ENCODE assay signal across 32 cellular contexts in genomic region chr1:98005326-98006010, GRCh38.
A peak's percentile ranks its signal among the peaks of the same experiment; 100 is the strongest.
DNase-seq lines count a peak whose midpoint lies in the region; ATAC-seq, FAIRE-seq and TF ChIP-seq lines count a peak whose summit lies in the region.
"Had no signal": no experiment of that assay in that cellular context is flagged by ENCODE, and none has a peak within 500 bp of the region (broad histone marks: within the 10 kb centered on the region; RNA-seq: fewer than 3 reads in every experiment).

No MANE protein-coding gene starts in this region.

- DNase-seq in DMS 273 (lab: John Stamatoyannopoulos, UW; ENCODE audit: unreplicated experiment) = peak; percentile 11
- DNase-seq in DMS 273 treated with DMSO at 0.1 percent for 48 hours (lab: John Stamatoyannopoulos, UW) = no peak
- DNase-seq in RKO (ENCODE audit: low spot score) = peak; percentile 5
- peak; percentile 42 for DNase-seq in choroid plexus epithelial cell (ENCODE audit: low read depth)
- peak; percentile 28 for DNase-seq in renal cortical epithelial cell (ENCODE audit: low read depth)
- no peak for DNase-seq in pancreas
- no peak for DNase-seq in SJCRH30
- DNase-seq in amniotic stem cell (lab: John Stamatoyannopoulos, UW) = no peak
- DNase-seq: activated CD4-positive, alpha-beta T cell treated with anti-CD3 and anti-CD28 coated beads, Interleukin-2, amount 10 ng/mL, durations not matched to agents 7 days and 5 days; activated naive CD4-positive, alpha-beta T cell; activated T-cell treated with anti-CD3 and anti-CD28 coated beads, Interleukin-2, amount 50 U/mL, for 48 hours; adrenal gland; BE2C; caudate nucleus; DMS79; naive B cell; NCI-H1105; NCI-H2029; NCI-H446; nucleus accumbens; small intestine; stimulated activated CD4-positive, alpha-beta T cell treated with anti-CD3 and anti-CD28 coated beads, Interleukin-2, amount 100 ng/mL, for 24 hours; substantia nigra; T-helper 2 cell; upper lobe of right lung had no signal

- TF ChIP-seq CTCF in choroid plexus epithelial cell (conservative IDR thresholded peaks at IDR 0.05; ENCODE audit: low read depth, low read length) (no peak), pancreas (IDR thresholded peaks at IDR 0.05) (no peak)

- H3K27ac ChIP-seq in pancreas = no peak overlapping the region
- no peak overlapping the region for H3K27ac ChIP-seq in SJCRH30
- H3K27ac ChIP-seq: 22Rv1, adrenal gland, HL-60, upper lobe of right lung, VCaP had no signal

- no peaks in the 10 kb centered on the region for H3K36me3 ChIP-seq in pancreas
- H3K36me3 ChIP-seq in SJCRH30 = no peaks in the 10 kb centered on the region
- H3K36me3 ChIP-seq: adrenal gland, BE2C, upper lobe of right lung had no signal

- no peak overlapping the region for H3K4me3 ChIP-seq in choroid plexus epithelial cell (ENCODE audit: low read depth, low read length)
- H3K4me3 ChIP-seq in pancreas = no peak overlapping the region
- no peak overlapping the region for H3K4me3 ChIP-seq in SJCRH30
- H3K4me3 ChIP-seq: adrenal gland, GM12878, upper lobe of right lung had no signal

- no peak for ATAC-seq in pancreas
- ATAC-seq: GM12878; left lobe of liver; Panc1; stimulated activated effector memory CD8-positive, alpha-beta T cell treated with anti-CD3 and anti-CD28 coated beads, Interleukin-12 subunit alpha, Interleukin-12 subunit beta, amount 100 ng/mL, for 72 hours; upper lobe of right lung had no signal

- peaks cover 0 to 6% (median 0%) of the 10 kb centered on the region in 4 donors for H3K27me3 ChIP-seq in pancreas
- no peaks in the 10 kb centered on the region for H3K27me3 ChIP-seq in SJCRH30
- H3K27me3 ChIP-seq: BE2C, upper lobe of right lung had no signal

- H3K9me3 ChIP-seq in pancreas (no peaks in the 10 kb centered on the region), SJCRH30 (replicated peaks) (no peaks in the 10 kb centered on the region)
- H3K9me3 ChIP-seq: adrenal gland, BE2C, upper lobe of right lung had no signal

- intact Hi-C loops in pancreas (cut with DNase I) = no loop called here

- no peaks in the 10 kb centered on the region for H3K4me1 ChIP-seq in pancreas
- H3K4me1 ChIP-seq in SJCRH30 = no peaks in the 10 kb centered on the region
- H3K4me1 ChIP-seq: adrenal gland, BE2C, upper lobe of right lung had no signal

- FAIRE-seq in pancreas (lab: Jason Lieb, UNC) = no peak
- FAIRE-seq: GM12878 had no signal

Comparison
In these comparisons a context has a peak if more than half of its experiments do, and no peak if none do; other contexts are left out.
1. DNase-seq: peak in DMS 273 (single experiment), RKO (single experiment), choroid plexus epithelial cell (single experiment) and renal cortical epithelial cell (single experiment); none in DMS 273 treated with DMSO at 0.1 percent for 48 hours (single experiment), pancreas (0 of 6), SJCRH30 (0 of 2) and amniotic stem cell (single experiment).